8 cellular contexts compared by ENCODE assay signal in the genomic region with DNA sequence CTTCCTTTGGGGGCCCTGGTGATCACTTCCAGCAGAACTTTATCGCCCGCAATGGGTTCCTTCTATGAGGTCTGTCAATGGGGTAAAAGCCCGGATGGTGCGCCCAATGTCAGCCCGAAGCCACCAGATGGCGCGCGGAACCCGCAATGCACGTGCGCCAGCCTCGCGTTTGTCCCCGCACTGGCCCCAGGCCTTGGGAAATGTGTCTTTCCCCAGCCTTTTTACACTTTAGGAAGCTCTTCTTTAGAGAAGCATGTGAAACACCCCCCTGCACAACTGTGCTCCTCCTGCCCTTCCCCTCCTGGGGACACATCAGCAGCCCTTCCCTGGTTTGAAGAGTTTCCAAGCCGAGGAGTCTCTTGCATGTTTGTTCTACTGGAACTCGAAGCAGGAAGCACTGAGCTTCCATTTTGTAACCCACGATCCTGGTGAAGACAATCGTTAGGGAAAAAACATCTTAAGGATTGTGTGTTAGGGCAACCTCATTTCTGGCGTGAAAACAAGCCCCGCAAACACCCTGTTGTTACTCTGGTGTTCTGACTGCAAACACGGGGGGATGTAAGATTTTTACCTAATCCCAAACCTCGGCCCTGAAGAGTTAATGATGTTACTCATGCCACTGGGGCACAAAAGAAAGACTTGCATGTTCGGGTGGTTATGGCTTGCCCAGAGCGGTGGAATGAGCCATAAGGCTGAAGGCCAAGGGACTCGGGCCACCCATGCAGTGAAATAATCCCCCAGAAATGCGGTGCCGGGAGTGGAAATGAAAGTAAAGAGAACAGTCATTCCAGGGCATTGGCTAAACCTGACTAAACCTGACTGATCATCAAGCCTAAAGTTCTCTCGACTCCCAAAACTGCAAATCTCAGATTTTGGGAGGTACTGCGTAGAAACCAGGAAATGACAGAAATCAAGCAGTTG. TPM values are rescaled to one million over a fixed set of nuclear protein-coding genes. Genes with fewer than 3 reads are reported as not detected.
DNase-seq lines count a peak whose midpoint lies in the region; ATAC-seq and TF ChIP-seq lines count a peak whose summit lies in the region.

No MANE protein-coding gene starts in this region.

- WGBS in adrenal gland, 4 donors = 26 to 32% (median 30%) methylated on average over 28 to 29 of the region's 29 CpGs
- WGBS in heart right ventricle, 2 donors = 17 to 22% methylated on average over 29 of the region's 29 CpGs

- peak overlapping the region; percentile 32 for H3K4me3 Mint-ChIP-seq in T-helper 1 cell treated with Interleukin-12 subunit alpha and Interleukin-12 subunit beta and Interleukin-4 antibody, amounts not matched to agents 30 μg/mL and 1 μg/mL, for 36 hours

- ATAC-seq in heart right ventricle = peak; percentile 95 to 98 (median 97)
- ATAC-seq in upper lobe of right lung = peak; percentile 99

- H3K4me3 ChIP-seq in adrenal gland (no peak overlapping the region), heart right ventricle (peak overlapping the region in 6 of 10 donors; percentile 3 to 21 (median 12)), upper lobe of right lung (peak overlapping the region; percentile 5)

- H3K9me3 ChIP-seq in adrenal gland (replicated peaks in 1 of 3) = no peaks in the 10 kb centered on the region
- no peaks in the 10 kb centered on the region for H3K9me3 ChIP-seq in heart right ventricle
- no peaks in the 10 kb centered on the region for H3K9me3 ChIP-seq in upper lobe of right lung

- TF ChIP-seq CTCF in adrenal gland (IDR thresholded peaks at IDR 0.05) = peak; percentile 76 to 99 (median 97)
- peak; percentile 92 to 99 (median 96) for TF ChIP-seq CTCF in heart right ventricle (IDR thresholded peaks at IDR 0.05)
- TF ChIP-seq CTCF in upper lobe of right lung (IDR thresholded peaks at IDR 0.05) = peak; percentile 96

- H3K27me3 ChIP-seq in adrenal gland (no peaks in the 10 kb centered on the region), heart right ventricle (no peaks in the 10 kb centered on the region), upper lobe of right lung (no peaks in the 10 kb centered on the region)

- peak in 1 of 2 donors; percentile 8 for TF ChIP-seq POLR2A in adrenal gland (IDR thresholded peaks at IDR 0.05)

- peak overlapping the region in 4 of 5 donors; percentile 34 to 90 (median 76) for H3K27ac ChIP-seq in adrenal gland
- peak overlapping the region; percentile 61 to 88 (median 84) for H3K27ac ChIP-seq in heart right ventricle
- peak overlapping the region; percentile 83 for H3K27ac ChIP-seq in upper lobe of right lung

- H3K27me3 Mint-ChIP-seq in T-helper 1 cell treated with Interleukin-12 subunit alpha and Interleukin-12 subunit beta and Interleukin-4 antibody, amounts not matched to agents 30 μg/mL and 1 μg/mL, for 36 hours (ENCODE audit: low read depth) = no peaks in the 10 kb centered on the region

- H3K27ac Mint-ChIP-seq in T-helper 1 cell treated with Interleukin-12 subunit alpha and Interleukin-12 subunit beta and Interleukin-4 antibody, amounts not matched to agents 30 μg/mL and 1 μg/mL, for 36 hours = peak overlapping the region; percentile 80

- peaks cover 10 to 19% of the 10 kb centered on the region in 2 donors for H3K4me1 ChIP-seq in adrenal gland (replicated peaks in 1 of 2)
- H3K4me1 ChIP-seq in heart right ventricle = peaks cover 4 to 48% (median 30%) of the 10 kb centered on the region in 9 donors
- peaks cover 23% of the 10 kb centered on the region for H3K4me1 ChIP-seq in upper lobe of right lung

- intact Hi-C loops in adrenal gland (cut with DNase I) = loop anchor here (5.0 to 10.0 kb wide), 5 partner anchors 95 to 593 kb away; no protein-coding TSS in a partner anchor
- intact Hi-C loops in heart right ventricle (cut with DNase I) = loop anchor here (1.0 to 10.0 kb wide), 25 partner anchors 33 to 593 kb away; a partner anchor contains a TSS
- intact Hi-C loops in upper lobe of right lung (cut with DNase I) = loop anchor here (5.0 to 10.0 kb wide), 2 partner anchors 95 to 588 kb away; no protein-coding TSS in a partner anchor

- H3K36me3 Mint-ChIP-seq in T-helper 1 cell treated with Interleukin-12 subunit alpha and Interleukin-12 subunit beta and Interleukin-4 antibody, amounts not matched to agents 30 μg/mL and 1 μg/mL, for 36 hours (ENCODE audit: low read depth) = peaks cover 5% of the 10 kb centered on the region

- H3K9me3 Mint-ChIP-seq in T-helper 1 cell treated with Interleukin-12 subunit alpha and Interleukin-12 subunit beta and Interleukin-4 antibody, amounts not matched to agents 30 μg/mL and 1 μg/mL, for 36 hours = peaks cover 10% of the 10 kb centered on the region

- H3K36me3 ChIP-seq in adrenal gland (replicated peaks in 1 of 2) = no peaks in the 10 kb centered on the region
- H3K36me3 ChIP-seq in heart right ventricle = no peaks in the 10 kb centered on the region
- no peaks in the 10 kb centered on the region for H3K36me3 ChIP-seq in upper lobe of right lung

- DNase-seq in DMS 273 (lab: John Stamatoyannopoulos, UW; ENCODE audit: unreplicated experiment) (peak; percentile 95), H4 (ENCODE audit: low spot score) (peak; percentile 90), NCI-H1436 (lab: John Stamatoyannopoulos, UW) (peak; percentile 89), adrenal gland (peak; percentile 87 to 97 (median 92)), heart right ventricle (peak; percentile 92 to 93), pulmonary artery endothelial cell (ENCODE audit: low read depth, low spot score) (peak; percentile 41), upper lobe of right lung (peak; percentile 95)

- H3K4me1 Mint-ChIP-seq in T-helper 1 cell treated with Interleukin-12 subunit alpha and Interleukin-12 subunit beta and Interleukin-4 antibody, amounts not matched to agents 30 μg/mL and 1 μg/mL, for 36 hours (ENCODE audit: low read depth) = peaks cover 56% of the 10 kb centered on the region

RNA-seq across cellular contexts. Expression of a gene that starts 20.4 kb away (rescaled TPM):
- total RNA-seq in H4 (2014; rRNA removed; shearing (Covaris generic)) = 14.7 and 16.7 TPM in 2 replicates
- 10 to 100 TPM in 7 of 8 donors, 1 to 10 TPM in 1; 9.2 to 18.3 (median 13.1) TPM for total RNA-seq in adrenal gland
- polyA plus RNA-seq in adrenal gland = 10 to 100 TPM; 11.1 to 79.7 (median 48.5) TPM
- total RNA-seq in heart right ventricle = 10 to 100 TPM in 3 of 10 donors, 1 to 10 TPM in 7; 6.9 to 11.7 (median 9.0) TPM
- polyA plus RNA-seq in heart right ventricle = 10 to 100 TPM in 1 of 2 donors, 1 to 10 TPM in 1; 4.6 to 49.9 TPM
- total RNA-seq in pulmonary artery endothelial cell = 21.5 and 25.1 TPM in 2 replicates
- 18.3 TPM for total RNA-seq in upper lobe of right lung

Comparison
In these comparisons a context has a peak if more than half of its experiments do, and no peak if none do; other contexts are left out.
1. DNase-seq: peak in every context shown above with its lines; median percentile 95 in DMS 273; 95 in upper lobe of right lung; 92 in heart right ventricle; 92 in adrenal gland; 90 in H4; 89 in NCI-H1436; 41 in pulmonary artery endothelial cell.
2. H3K4me3 ChIP-seq: peak in heart right ventricle (6 of 10) and upper lobe of right lung (single experiment); none in adrenal gland (0 of 4).
3. Peak in every context shown above with its lines, with median percentiles within 50 percentile points of each other: H3K27ac ChIP-seq and CTCF ChIP-seq.